2 cellular contexts compared by ENCODE assay signal in genomic region chr20:63401384-63402110, GRCh38.
A peak's percentile ranks its signal among the peaks of the same experiment; 100 is the strongest.
TF ChIP-seq lines count a peak whose summit lies in the region.

No MANE protein-coding gene starts in this region.

TF ChIP-seq in HepG2, 621 proteins besides CTCF, POLR2A, EP300 and RAD21:
- TF ChIP-seq KAT7 (CRISPR knock-in tag; IDR thresholded peaks at IDR 0.05; ENCODE audit: borderline replicate concordance) (no peak), ZNF883 (CRISPR knock-in tag; IDR thresholded peaks at IDR 0.05; ENCODE audit: not compliant biosample characterization) (peak; percentile 28)

TF ChIP-seq in H1, 55 proteins besides CTCF, POLR2A, EP300 and RAD21:
- TF ChIP-seq SIRT6 (IDR thresholded peaks at IDR 0.05; ENCODE audit: low read length) (no peak), CREB1 (IDR thresholded peaks at IDR 0.05) (no peak), CHD1 (IDR thresholded peaks at IDR 0.05; ENCODE audit: low read depth, low read length) (no peak), TCF12 (IDR thresholded peaks at IDR 0.05; ENCODE audit: low read depth, low read length) (no peak), ATF3 (IDR thresholded peaks at IDR 0.05; ENCODE audit: insufficient read depth, low read depth, low read length) (no peak), MAFK (IDR thresholded peaks at IDR 0.05; ENCODE audit: low read depth, low read length) (no peak)
